In genomic region chr17:31533546-31534155, GRCh38 we compare ENCODE assay signal across 9 cellular contexts.
DNase-seq lines count a peak whose midpoint lies in the region; ATAC-seq and TF ChIP-seq lines count a peak whose summit lies in the region.
"Had no signal": no experiment of that assay in that cellular context is flagged by ENCODE, and none has a peak within 500 bp of the region (broad histone marks: within the 10 kb centered on the region; RNA-seq: fewer than 3 reads in every experiment).

No MANE protein-coding gene starts in this region.

- TF ChIP-seq CTCF in MCF 10A (IDR thresholded peaks at IDR 0.05; ENCODE audit: unreplicated experiment): no peak
- no peak for TF ChIP-seq CTCF in breast epithelium (IDR thresholded peaks at IDR 0.05)
- peak; percentile 66 for TF ChIP-seq CTCF in endodermal cell (conservative IDR thresholded peaks at IDR 0.05)

- no peak overlapping the region for H2BK15ac ChIP-seq in neuronal stem cell (ENCODE audit: low read length)

- H4K91ac ChIP-seq in neuronal stem cell (ENCODE audit: low read depth, low read length, poor library complexity): no peak overlapping the region

- H3K4me1 Mint-ChIP-seq in MCF 10A (ENCODE audit: insufficient read depth, unreplicated experiment): peaks cover 10% of the 10 kb centered on the region
- H3K4me1 Mint-ChIP-seq in endodermal cell: peaks cover 24% of the 10 kb centered on the region

- peak overlapping the region; percentile 75 for H2AFZ ChIP-seq in neuronal stem cell (ENCODE audit: low read length)

- no peak overlapping the region for H2AK5ac ChIP-seq in neuronal stem cell (ENCODE audit: low read depth, low read length)

- H3K36me3 Mint-ChIP-seq in MCF 10A (ENCODE audit: insufficient read depth, unreplicated experiment) (no peaks in the 10 kb centered on the region), endodermal cell (ENCODE audit: low read depth) (peaks cover 16% of the 10 kb centered on the region)

- H3K27ac Mint-ChIP-seq in MCF 10A (ENCODE audit: low read depth, unreplicated experiment) (no peak overlapping the region), endodermal cell (no peak overlapping the region)

- BruUV-seq in MCF 10A (replicated peaks; lab: Mats Ljungman, UMichigan): no TSS peak

- H2BK5ac ChIP-seq in neuronal stem cell (ENCODE audit: low read length): no peak overlapping the region

- no peaks in the 10 kb centered on the region for H3K27me3 ChIP-seq in breast epithelium
- H3K27me3 ChIP-seq in endodermal cell (ENCODE audit: control insufficient read depth, insufficient read depth, low read length, poor library complexity, severe bottlenecking): no peaks in the 10 kb centered on the region
- H3K27me3 ChIP-seq in neuronal stem cell (ENCODE audit: control insufficient read depth in 3 of 3, insufficient read depth in 3 of 3, low read depth in 1 of 3, low read length in 3 of 3): no peaks in the 10 kb centered on the region
- H3K27me3 ChIP-seq: body of pancreas had no signal

- H4K8ac ChIP-seq in neuronal stem cell (ENCODE audit: low read depth, low read length): no peak overlapping the region

- no peak overlapping the region for H2BK120ac ChIP-seq in neuronal stem cell (ENCODE audit: low read depth, low read length)

- ATAC-seq in GM21528 (IDR thresholded peaks at IDR 0.05; ENCODE audit: low FRiP score, unreplicated experiment) (no peak), GM21717 (IDR thresholded peaks at IDR 0.05; ENCODE audit: unreplicated experiment) (no peak)
- ATAC-seq: body of pancreas had no signal

- POLR2A ChIA-PET in MCF 10A (lab: Yijun Ruan, JAX): interaction anchor here (0.7 to 2.1 kb wide), 3 partner anchors 16 to 309 kb away, joined by 3 to 7 read pairs (median 3); no protein-coding TSS in a partner anchor

- H3K9ac ChIP-seq in endodermal cell (ENCODE audit: extremely low read depth, low read length, poor library complexity, severe bottlenecking) (no peak overlapping the region), neuronal stem cell (ENCODE audit: low read depth, low read length, poor library complexity) (no peak overlapping the region)

- peaks cover 0 to 11% of the 10 kb centered on the region in 2 donors for H3K4me1 ChIP-seq in breast epithelium
- H3K4me1 ChIP-seq in endodermal cell (ENCODE audit: control insufficient read depth, insufficient read depth, low read length): no peaks in the 10 kb centered on the region
- peaks cover 7% of the 10 kb centered on the region in 2 donors for H3K4me1 ChIP-seq in neuronal stem cell (ENCODE audit: control insufficient read depth in 2 of 2, insufficient read depth in 1 of 2, low read depth in 1 of 2, low read length in 2 of 2)

- H3K27ac ChIP-seq in breast epithelium: no peak overlapping the region
- H3K27ac ChIP-seq in endodermal cell (ENCODE audit: low read depth, low read length): no peak overlapping the region
- no peak overlapping the region for H3K27ac ChIP-seq in neuronal stem cell (replicated peaks; ENCODE audit: low read length)
- H3K27ac ChIP-seq: body of pancreas had no signal

- H3K4me2 ChIP-seq in neuronal stem cell (ENCODE audit: insufficient read depth, low read length, poor library complexity, severe bottlenecking): no peak overlapping the region

- TF ChIP-seq POLR2A in breast epithelium (IDR thresholded peaks at IDR 0.05): no peak

- no peak overlapping the region for H3K4ac ChIP-seq in neuronal stem cell (ENCODE audit: low read length)

- H3K36me3 ChIP-seq in breast epithelium: no peaks in the 10 kb centered on the region
- peaks cover 11% of the 10 kb centered on the region for H3K36me3 ChIP-seq in endodermal cell (ENCODE audit: control insufficient read depth, insufficient read depth, low read length)
- peaks cover 0 to 2% of the 10 kb centered on the region in 2 donors for H3K36me3 ChIP-seq in neuronal stem cell (replicated peaks in 1 of 2; ENCODE audit: control insufficient read depth in 2 of 2, insufficient read depth in 2 of 2, low read length in 2 of 2)

- WGBS in endodermal cell (ENCODE audit: insufficient coverage in 1 of 2, insufficient read length in 1 of 2), 2 experiments: 29 to 46% methylated on average over 7 to 10 of the region's 10 CpGs
- no CpG with 5 or more reads among the region's 10 CpGs for WGBS in neuronal stem cell (ENCODE audit: extremely low coverage in 2 of 2, insufficient read length in 2 of 2, insufficient replicate concordance in 1 of 2), 2 donors

- H3K4me3 Mint-ChIP-seq in MCF 10A (ENCODE audit: unreplicated experiment) (no peak overlapping the region), endodermal cell (no peak overlapping the region)

- H3K79me1 ChIP-seq in neuronal stem cell (ENCODE audit: low read depth, low read length): no peaks in the 10 kb centered on the region

- CTCF ChIA-PET in MCF 10A (lab: Yijun Ruan, JAX): interaction anchor here (0.6 to 2.8 kb wide), 7 partner anchors 8 to 361 kb away, joined by 3 to 21 read pairs (median 3); no protein-coding TSS in a partner anchor

- H3K4me3 ChIP-seq in breast epithelium (no peak overlapping the region), endodermal cell (ENCODE audit: low read length) (no peak overlapping the region), neuronal stem cell (ENCODE audit: low read length in 2 of 2) (no peak overlapping the region)
- H3K4me3 ChIP-seq: body of pancreas had no signal

- H3K18ac ChIP-seq in neuronal stem cell (ENCODE audit: low read length): no peak overlapping the region

- DNase-seq in MCF 10A (ENCODE audit: unreplicated experiment) (peak; percentile 70), breast epithelium (ENCODE audit: low spot score in 2 of 2) (no peak), OCI-M1 (lab: John Stamatoyannopoulos, UW) (peak; percentile 22), endodermal cell (peak; percentile 93), neuronal stem cell (ENCODE audit: low spot score) (peak; percentile 27), NCI-H187 treated with DMSO at 0.1 percent for 48 hours (lab: John Stamatoyannopoulos, UW) (no peak)

- no peak overlapping the region for H2BK12ac ChIP-seq in neuronal stem cell (ENCODE audit: low read length)

- H3K9me3 ChIP-seq in breast epithelium: no peaks in the 10 kb centered on the region
- H3K9me3 ChIP-seq in endodermal cell (ENCODE audit: control insufficient read depth, low read length): no peaks in the 10 kb centered on the region
- no peaks in the 10 kb centered on the region for H3K9me3 ChIP-seq in neuronal stem cell (replicated peaks in 1 of 2; ENCODE audit: control insufficient read depth in 2 of 2, insufficient read depth in 1 of 2, low read depth in 1 of 2, low read length in 2 of 2)
- H3K9me3 ChIP-seq: body of pancreas had no signal

- H3K23ac ChIP-seq in neuronal stem cell (ENCODE audit: low read depth, low read length, poor library complexity): no peak overlapping the region

- H3K27me3 Mint-ChIP-seq in MCF 10A (ENCODE audit: insufficient read depth, unreplicated experiment) (no peaks in the 10 kb centered on the region), endodermal cell (ENCODE audit: insufficient read depth) (no peaks in the 10 kb centered on the region)

- no peak overlapping the region for H3K14ac ChIP-seq in neuronal stem cell (ENCODE audit: low read length)

- H3K9me3 Mint-ChIP-seq in MCF 10A (ENCODE audit: unreplicated experiment): no peaks in the 10 kb centered on the region
- H3K9me3 Mint-ChIP-seq in endodermal cell: no peaks in the 10 kb centered on the region

- intact Hi-C loops in MCF 10A (cut with micrococcal nuclease): no loop called here
- intact Hi-C loops in breast epithelium (cut with DNase I; ENCODE audit: low total_unique reads): no loop called here

Comparison
In these comparisons a context has a peak if more than half of its experiments do, and no peak if none do; other contexts are left out.
1. DNase-seq: peak in MCF 10A (single experiment), OCI-M1 (single experiment), endodermal cell (single experiment) and neuronal stem cell (single experiment); none in breast epithelium (0 of 2) and NCI-H187 treated with DMSO at 0.1 percent for 48 hours (single experiment).